In genomic region chr1:95086949-95087533, GRCh38 we compare ENCODE assay signal across 8 cellular contexts. TPM values are rescaled to one million over a fixed set of nuclear protein-coding genes. Genes with fewer than 3 reads are reported as not detected.
DNase-seq lines count a peak whose midpoint lies in the region; ATAC-seq and TF ChIP-seq lines count a peak whose summit lies in the region.

No MANE protein-coding gene starts in this region.

- H3K4me1 ChIP-seq in NT2/D1 (ENCODE audit: insufficient read depth, insufficient read length): no peaks in the 10 kb centered on the region
- peaks cover 3 to 5% (median 4%) of the 10 kb centered on the region in 3 donors for H3K4me1 ChIP-seq in skeletal muscle tissue (ENCODE audit: control insufficient read depth in 3 of 3, insufficient read depth in 3 of 3, low read length in 3 of 3)

- H3K36me3 ChIP-seq in NT2/D1 (ENCODE audit: insufficient read depth, insufficient read length, low read length) (no peaks in the 10 kb centered on the region), skeletal muscle tissue (ENCODE audit: control insufficient read depth in 3 of 3, insufficient read depth in 3 of 3, low read length in 3 of 3) (no peaks in the 10 kb centered on the region)

- DNase-seq in NT2/D1 (ENCODE audit: low read depth, low spot score): peak; percentile 59
- peak; percentile 94 for DNase-seq in fibroblast of the aortic adventitia (ENCODE audit: low read depth)
- no peak for DNase-seq in activated CD4-positive, alpha-beta T cell treated with anti-CD3 and anti-CD28 coated beads, Interleukin-2, amount 50 U/mL, for 48 hours
- no peak for DNase-seq in activated CD4-positive, alpha-beta T cell treated with anti-CD3 and anti-CD28 coated beads for 48 hours
- DNase-seq in putamen (ENCODE audit: low spot score): no peak

- H3K9ac ChIP-seq in NT2/D1 (ENCODE audit: insufficient read length, low read depth): no peak overlapping the region
- peak overlapping the region in 1 of 3 donors; percentile 3 for H3K9ac ChIP-seq in skeletal muscle tissue (ENCODE audit: low read depth in 1 of 3, low read length in 3 of 3)

- H3K9me3 ChIP-seq in NT2/D1 (ENCODE audit: insufficient read depth, low read length) (peaks cover 13% of the 10 kb centered on the region), skeletal muscle tissue (ENCODE audit: control insufficient read depth in 3 of 3, low read length in 3 of 3) (no peaks in the 10 kb centered on the region)

- H3K27me3 ChIP-seq in NT2/D1 (ENCODE audit: insufficient read depth, insufficient read length) (no peaks in the 10 kb centered on the region), skeletal muscle tissue (ENCODE audit: control insufficient read depth in 3 of 3, insufficient read depth in 3 of 3, low read length in 3 of 3) (no peaks in the 10 kb centered on the region)

- TF ChIP-seq CTCF in fibroblast of the aortic adventitia (IDR thresholded peaks at IDR 0.05; ENCODE audit: insufficient read depth, low read length): no peak

- H3K4me3 ChIP-seq in NT2/D1 (ENCODE audit: insufficient read length, low read depth) (no peak overlapping the region), fibroblast of the aortic adventitia (ENCODE audit: low read depth, low read length) (no peak overlapping the region), skeletal muscle tissue (ENCODE audit: low read length in 3 of 3) (no peak overlapping the region)

- H3K27ac ChIP-seq in skeletal muscle tissue (ENCODE audit: low read depth, low read length): peak overlapping the region; percentile 4

- ATAC-seq in GM21529 (IDR thresholded peaks at IDR 0.05; ENCODE audit: unreplicated experiment) (peak; percentile 73), GM18873 (IDR thresholded peaks at IDR 0.05; ENCODE audit: low FRiP score, unreplicated experiment) (no peak)

RNA-seq across cellular contexts. Expression of gene ALG14, which starts 14.3 kb away (rescaled TPM):
- total RNA-seq in fibroblast of the aortic adventitia (ENCODE audit: low replicate concordance) (1.2 and 2.4 TPM in 2 replicates), skeletal muscle tissue (1.0 TPM)

RNA-seq across cellular contexts. Expression of gene TLCD4, which starts 30.1 kb away (rescaled TPM):
- 0.25 and 0.36 TPM in 2 replicates for total RNA-seq in fibroblast of the aortic adventitia (ENCODE audit: low replicate concordance)
- total RNA-seq in skeletal muscle tissue: 17.7 TPM

Comparison
In these comparisons a context has a peak if more than half of its experiments do, and no peak if none do; other contexts are left out.
1. DNase-seq: peak in NT2/D1 (single experiment) and fibroblast of the aortic adventitia (single experiment); none in activated CD4-positive, alpha-beta T cell treated with anti-CD3 and anti-CD28 coated beads, Interleukin-2, amount 50 U/mL, for 48 hours (0 of 2), activated CD4-positive, alpha-beta T cell treated with anti-CD3 and anti-CD28 coated beads for 48 hours (single experiment) and putamen (single experiment).
2. RNA of gene TLCD4, which starts 30.1 kb away (total RNA-seq): 17.7 TPM in skeletal muscle tissue (single experiment); 0.25 to 0.36 TPM in fibroblast of the aortic adventitia; every median in the first group is over 10 times any median in the second.